Comparison of ENCODE assay signal across 9 cellular contexts in genomic region chr13:33722216-33722900, GRCh38.
A peak's percentile ranks its signal among the peaks of the same experiment; 100 is the strongest.
DNase-seq lines count a peak whose midpoint lies in the region; TF ChIP-seq lines count a peak whose summit lies in the region.
"Had no signal": no experiment of that assay in that cellular context is flagged by ENCODE, and none has a peak within 500 bp of the region (broad histone marks: within the 10 kb centered on the region; RNA-seq: fewer than 3 reads in every experiment).

No MANE protein-coding gene starts in this region.

- H3K4me2 ChIP-seq in GM23248 (ENCODE audit: unreplicated experiment) (peak overlapping the region; percentile 74), neuronal stem cell (ENCODE audit: insufficient read depth, low read length, poor library complexity, severe bottlenecking) (no peak overlapping the region)

- H3K79me1 ChIP-seq in neuronal stem cell (ENCODE audit: low read depth, low read length) = no peaks in the 10 kb centered on the region

- no peak overlapping the region for H3K4ac ChIP-seq in neuronal stem cell (ENCODE audit: low read length)

- H3K79me2 ChIP-seq in GM23248 (ENCODE audit: insufficient read depth) = no peaks in the 10 kb centered on the region

- H2AFZ ChIP-seq in GM23248 = peak overlapping the region; percentile 71
- no peak overlapping the region for H2AFZ ChIP-seq in neuronal stem cell (ENCODE audit: low read length)

- H3K27me3 Mint-ChIP-seq in T-helper 2 cell treated with Interferon-gamma antibody and Interleukin-4, amounts not matched to agents 5 μg/mL and 100 μg/mL, for 36 hours (ENCODE audit: low read depth) = no peaks in the 10 kb centered on the region

- TF ChIP-seq CTCF in AG10803 (conservative IDR thresholded peaks at IDR 0.05; ENCODE audit: low read length) = no peak

- no peaks in the 10 kb centered on the region for H3K36me3 Mint-ChIP-seq in T-helper 2 cell treated with Interferon-gamma antibody and Interleukin-4, amounts not matched to agents 5 μg/mL and 100 μg/mL, for 36 hours (ENCODE audit: low read depth)

- no peak overlapping the region for H4K8ac ChIP-seq in neuronal stem cell (ENCODE audit: low read depth, low read length)

- no peak overlapping the region for H2BK120ac ChIP-seq in neuronal stem cell (ENCODE audit: low read depth, low read length)

- no peak overlapping the region for H2BK12ac ChIP-seq in neuronal stem cell (ENCODE audit: low read length)

- peak; percentile 9 for DNase-seq in AG10803 (ENCODE audit: low read depth)
- peak; percentile 41 for DNase-seq in GM23248
- DNase-seq in T-helper 2 cell treated with Interferon-gamma antibody and Interleukin-4, amounts not matched to agents 5 μg/mL and 100 μg/mL, for 36 hours (ENCODE audit: low spot score) = no peak
- DNase-seq in lung microvascular endothelial cell (ENCODE audit: low read depth in 2 of 2) = peak; percentile 44
- no peak for DNase-seq in neuronal stem cell (ENCODE audit: low spot score)
- DNase-seq in HT-29 (ENCODE audit: low spot score) = no peak
- no peak for DNase-seq in DMS153 treated with DMSO at 0.1 percent for 48 hours (lab: John Stamatoyannopoulos, UW; ENCODE audit: unreplicated experiment)
- DNase-seq in cerebellar cortex (ENCODE audit: low spot score) = no peak
- DNase-seq: H9 had no signal

- no peaks in the 10 kb centered on the region for H4K20me1 ChIP-seq in GM23248 (ENCODE audit: insufficient read depth)

- H3K9me3 ChIP-seq in GM23248 (ENCODE audit: low read depth) (no peaks in the 10 kb centered on the region), neuronal stem cell (replicated peaks in 1 of 2; ENCODE audit: control insufficient read depth in 2 of 2, insufficient read depth in 1 of 2, low read depth in 1 of 2, low read length in 2 of 2) (no peaks in the 10 kb centered on the region)

- H2BK5ac ChIP-seq in neuronal stem cell (ENCODE audit: low read length) = no peak overlapping the region

- H3K4me3 Mint-ChIP-seq in T-helper 2 cell treated with Interferon-gamma antibody and Interleukin-4, amounts not matched to agents 5 μg/mL and 100 μg/mL, for 36 hours = peak overlapping the region; percentile 63
- H3K4me3 Mint-ChIP-seq: H9 had no signal

- peaks cover 29% of the 10 kb centered on the region for H3K4me1 Mint-ChIP-seq in T-helper 2 cell treated with Interferon-gamma antibody and Interleukin-4, amounts not matched to agents 5 μg/mL and 100 μg/mL, for 36 hours (ENCODE audit: low read depth)

- no peaks in the 10 kb centered on the region for H3K9me2 ChIP-seq in GM23248 (ENCODE audit: insufficient read depth)

- H3K18ac ChIP-seq in neuronal stem cell (ENCODE audit: low read length) = no peak overlapping the region

- H3K9me3 Mint-ChIP-seq in T-helper 2 cell treated with Interferon-gamma antibody and Interleukin-4, amounts not matched to agents 5 μg/mL and 100 μg/mL, for 36 hours = no peaks in the 10 kb centered on the region

- no peak overlapping the region for H4K91ac ChIP-seq in neuronal stem cell (ENCODE audit: low read depth, low read length, poor library complexity)

- H2BK15ac ChIP-seq in neuronal stem cell (ENCODE audit: low read length) = no peak overlapping the region

- 7 to 13% methylated on average over 3 of the region's 3 CpGs for WGBS in GM23248 (ENCODE audit: low coverage in 1 of 2, low lambda C conversion rate in 2 of 2, missing lambda C conversion rate in 2 of 2), 2 experiments
- no CpG with 5 or more reads among the region's 3 CpGs for WGBS in neuronal stem cell (ENCODE audit: extremely low coverage in 2 of 2, insufficient read length in 2 of 2, insufficient replicate concordance in 1 of 2), 2 donors

- in situ Hi-C loops in GM23248 (cut with MboI) = loop anchor here (25.0 kb wide), 1 partner anchor 1135 kb away; the partner anchor contains the start of gene PDS5B

- no peak overlapping the region for H2AK5ac ChIP-seq in neuronal stem cell (ENCODE audit: low read depth, low read length)

- H3K27ac ChIP-seq in GM23248 (peak overlapping the region; percentile 72), neuronal stem cell (replicated peaks; ENCODE audit: low read length) (no peak overlapping the region)

- peak overlapping the region; percentile 53 for H3K27ac Mint-ChIP-seq in T-helper 2 cell treated with Interferon-gamma antibody and Interleukin-4, amounts not matched to agents 5 μg/mL and 100 μg/mL, for 36 hours
- H3K27ac Mint-ChIP-seq: H9 had no signal

- H3K9ac ChIP-seq in GM23248 (peak overlapping the region; percentile 46), neuronal stem cell (ENCODE audit: low read depth, low read length, poor library complexity) (no peak overlapping the region)

- H3K4me3 ChIP-seq in AG10803 (ENCODE audit: low read length) = no peak overlapping the region
- peak overlapping the region; percentile 48 for H3K4me3 ChIP-seq in GM23248
- no peak overlapping the region for H3K4me3 ChIP-seq in neuronal stem cell (ENCODE audit: low read length in 2 of 2)

- no peaks in the 10 kb centered on the region for H3K36me3 ChIP-seq in GM23248 (ENCODE audit: low read depth)
- no peaks in the 10 kb centered on the region for H3K36me3 ChIP-seq in neuronal stem cell (replicated peaks in 1 of 2; ENCODE audit: control insufficient read depth in 2 of 2, insufficient read depth in 2 of 2, low read length in 2 of 2)

- H3K23ac ChIP-seq in neuronal stem cell (ENCODE audit: low read depth, low read length, poor library complexity) = no peak overlapping the region

- peaks cover 35% of the 10 kb centered on the region for H3K4me1 ChIP-seq in GM23248 (ENCODE audit: insufficient read depth)
- H3K4me1 ChIP-seq in neuronal stem cell (ENCODE audit: control insufficient read depth in 2 of 2, insufficient read depth in 1 of 2, low read depth in 1 of 2, low read length in 2 of 2) = no peaks in the 10 kb centered on the region

- H3K27me3 ChIP-seq in GM23248 (replicated peaks; ENCODE audit: insufficient read depth) = no peaks in the 10 kb centered on the region
- no peaks in the 10 kb centered on the region for H3K27me3 ChIP-seq in neuronal stem cell (ENCODE audit: control insufficient read depth in 3 of 3, insufficient read depth in 3 of 3, low read depth in 1 of 3, low read length in 3 of 3)

- H3F3A ChIP-seq in GM23248 (ENCODE audit: insufficient read depth) = peaks cover 37% of the 10 kb centered on the region

- H3K14ac ChIP-seq in neuronal stem cell (ENCODE audit: low read length) = no peak overlapping the region

Comparison
In these comparisons a context has a peak if more than half of its experiments do, and no peak if none do; other contexts are left out.
1. DNase-seq: peak in AG10803 (single experiment), GM23248 (single experiment) and lung microvascular endothelial cell (2 of 2); none in T-helper 2 cell treated with Interferon-gamma antibody and Interleukin-4, amounts not matched to agents 5 μg/mL and 100 μg/mL, for 36 hours (single experiment), neuronal stem cell (single experiment), HT-29 (single experiment), DMS153 treated with DMSO at 0.1 percent for 48 hours (single experiment) and cerebellar cortex (single experiment).